ENCODE assay signal across 22 cellular contexts in the genomic region with DNA sequence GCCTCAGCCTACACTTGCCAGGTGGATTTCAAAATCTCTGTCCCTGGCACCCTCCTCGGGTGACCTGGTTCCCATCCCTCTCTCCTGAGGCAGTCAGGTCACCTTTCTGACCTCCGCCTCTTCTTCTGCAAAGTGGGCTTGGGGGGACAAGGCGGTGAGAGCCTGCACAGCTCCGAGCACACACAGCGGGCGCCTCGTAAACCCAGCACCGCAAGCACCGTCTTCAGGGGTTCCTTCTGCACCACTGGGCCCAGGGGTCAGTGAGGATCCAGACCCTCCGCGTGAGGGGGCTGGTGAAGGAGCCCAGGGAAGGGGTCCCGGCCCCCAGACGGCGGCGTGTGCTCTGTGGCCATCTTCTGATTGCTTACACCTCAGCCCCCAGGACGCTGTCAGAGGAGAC. TPM values are rescaled to one million over a fixed set of nuclear protein-coding genes. Genes with fewer than 3 reads are reported as not detected.
"Had no signal": no experiment of that assay in that cellular context is flagged by ENCODE, and none has a peak within 500 bp of the region (broad histone marks: within the 10 kb centered on the region; RNA-seq: fewer than 3 reads in every experiment).

No MANE protein-coding gene starts in this region.

- DNase-seq: activated CD4-positive, alpha-beta T cell treated with anti-CD3 and anti-CD28 coated beads for 1 hour; activated CD4-positive, alpha-beta T cell treated with anti-CD3 and anti-CD28 coated beads, Interleukin-2, amount 50 U/mL, for 4 hours; activated naive CD4-positive, alpha-beta T cell; activated T-cell treated with anti-CD3 and anti-CD28 coated beads for 4 hours; anterior cingulate cortex; brain microvascular endothelial cell; cortex of kidney; effector CD8-positive, alpha-beta T cell; esophagus squamous epithelium; head of caudate nucleus; ovary; sigmoid colon; spleen; stomach; T-helper 9 cell; testis; upper lobe of right lung had no signal

- H3K4me1 Mint-ChIP-seq: central memory CD8-positive, alpha-beta T cell had no signal

- H3K4me3 ChIP-seq: esophagus squamous epithelium, ovary, sigmoid colon, testis, upper lobe of right lung had no signal

- H3K4me1 ChIP-seq: sigmoid colon, testis had no signal

- H3K9me3 Mint-ChIP-seq: central memory CD8-positive, alpha-beta T cell; neural crest cell had no signal

- H3K27me3 ChIP-seq: ovary, testis had no signal

- FAIRE-seq: endothelial cell of umbilical vein had no signal

- H3K4me3 Mint-ChIP-seq: central memory CD8-positive, alpha-beta T cell; neural crest cell had no signal

- H3K36me3 ChIP-seq: brain microvascular endothelial cell, esophagus squamous epithelium, ovary, sigmoid colon, stomach, upper lobe of right lung had no signal

- H3K9me3 ChIP-seq: esophagus squamous epithelium, ovary, sigmoid colon, spleen, stomach, testis, upper lobe of right lung had no signal

- H3K27ac ChIP-seq: brain microvascular endothelial cell, esophagus squamous epithelium, ovary, sigmoid colon, stomach, testis, upper lobe of right lung had no signal

RNA-seq across cellular contexts. Expression of a gene that starts 2.9 kb away (rescaled TPM):
- total RNA-seq: endothelial cell of umbilical vein, fibroblast of villous mesenchyme, pulmonary artery endothelial cell had no signal
- polyA plus RNA-seq: endothelial cell of umbilical vein had no signal
